In genomic region chrX:109347618-109348017, GRCh38 we compare ENCODE assay signal across 11 cellular contexts.
DNase-seq lines count a peak whose midpoint lies in the region; ATAC-seq, FAIRE-seq and TF ChIP-seq lines count a peak whose summit lies in the region.
"Had no signal": no experiment of that assay in that cellular context is flagged by ENCODE, and none has a peak within 500 bp of the region (broad histone marks: within the 10 kb centered on the region; RNA-seq: fewer than 3 reads in every experiment).

No MANE protein-coding gene starts in this region.

- DNase-seq in A549 (ENCODE audit: low read depth in 1 of 2, low spot score in 1 of 2) = no peak
- peak; percentile 3 for DNase-seq in H4 (ENCODE audit: low spot score)
- DNase-seq in amniotic epithelial cell (ENCODE audit: low read depth) = peak; percentile 65
- peak; percentile 5 for DNase-seq in iPS-NIHi11 (ENCODE audit: low spot score)
- no peak for DNase-seq in mucosa of descending colon
- DNase-seq: C1 segment of cervical spinal cord, MM.1S had no signal

- no peak overlapping the region for H3K4me3 ChIP-seq in A549
- H3K4me3 ChIP-seq in mucosa of descending colon = no peak overlapping the region

- WGBS in A549 (ENCODE audit: missing lambda C conversion rate) = 2% methylated on average over 3 of the region's 3 CpGs

- no peak for ATAC-seq in A549
- no peak for ATAC-seq in GM21423 (IDR thresholded peaks at IDR 0.05; ENCODE audit: unreplicated experiment)
- ATAC-seq in mucosa of descending colon = no peak
- ATAC-seq in GM18519 (IDR thresholded peaks at IDR 0.05; ENCODE audit: low FRiP score, unreplicated experiment) = no peak
- ATAC-seq in GM19463 (IDR thresholded peaks at IDR 0.05; ENCODE audit: unreplicated experiment) = no peak

- no peak overlapping the region for H3K27ac ChIP-seq in A549

- no peak overlapping the region for H3K4me2 ChIP-seq in A549

- CTCF ChIA-PET in A549 (lab: Yijun Ruan, JAX) = interaction anchor here (0.8 kb wide), 1 partner anchor 128 kb away, joined by 3 read pairs; no protein-coding TSS in a partner anchor

- TF ChIP-seq CTCF in A549 (IDR thresholded peaks at IDR 0.05) = no peak
- no peak for TF ChIP-seq CTCF in mucosa of descending colon (IDR thresholded peaks at IDR 0.05)

- TF ChIP-seq POLR2A in A549 (IDR thresholded peaks at IDR 0.05; ENCODE audit: low read length) = no peak

- TF ChIP-seq EP300 in A549 (IDR thresholded peaks at IDR 0.05) = no peak

- intact Hi-C loops in mucosa of descending colon (cut with DNase I, micrococcal nuclease) = no loop called here

- FAIRE-seq in A549 (lab: Jason Lieb, UNC) = peak; percentile 46
- FAIRE-seq: GM12891 had no signal

- POLR2A ChIA-PET in A549 (lab: Yijun Ruan, JAX) = no interaction called here

- no peaks in the 10 kb centered on the region for H3K9me3 ChIP-seq in A549
- no peaks in the 10 kb centered on the region for H3K9me3 ChIP-seq in mucosa of descending colon

- H3K4me1 ChIP-seq in A549 (no peaks in the 10 kb centered on the region), mucosa of descending colon (ENCODE audit: low read depth) (no peaks in the 10 kb centered on the region)

- TF ChIP-seq RAD21 in A549 (conservative IDR thresholded peaks at IDR 0.05 in 1 of 2, IDR thresholded peaks at IDR 0.05 in 1 of 2) = no peak

- no peaks in the 10 kb centered on the region for H3K36me3 ChIP-seq in mucosa of descending colon (ENCODE audit: low read depth)

TF ChIP-seq in A549, 52 proteins besides CTCF, POLR2A, EP300 and RAD21:
- TF ChIP-seq ZNF302 (CRISPR knock-in tag; IDR thresholded peaks at IDR 0.05) = no peak
- TF ChIP-seq MYC (IDR thresholded peaks at IDR 0.05; ENCODE audit: borderline replicate concordance, low read length) = no peak
- no peak for TF ChIP-seq GATA3 (IDR thresholded peaks at IDR 0.05; ENCODE audit: borderline replicate concordance)
- TF ChIP-seq RARB (CRISPR knock-in tag; IDR thresholded peaks at IDR 0.05) = no peak
- TF ChIP-seq, protein P1, sequence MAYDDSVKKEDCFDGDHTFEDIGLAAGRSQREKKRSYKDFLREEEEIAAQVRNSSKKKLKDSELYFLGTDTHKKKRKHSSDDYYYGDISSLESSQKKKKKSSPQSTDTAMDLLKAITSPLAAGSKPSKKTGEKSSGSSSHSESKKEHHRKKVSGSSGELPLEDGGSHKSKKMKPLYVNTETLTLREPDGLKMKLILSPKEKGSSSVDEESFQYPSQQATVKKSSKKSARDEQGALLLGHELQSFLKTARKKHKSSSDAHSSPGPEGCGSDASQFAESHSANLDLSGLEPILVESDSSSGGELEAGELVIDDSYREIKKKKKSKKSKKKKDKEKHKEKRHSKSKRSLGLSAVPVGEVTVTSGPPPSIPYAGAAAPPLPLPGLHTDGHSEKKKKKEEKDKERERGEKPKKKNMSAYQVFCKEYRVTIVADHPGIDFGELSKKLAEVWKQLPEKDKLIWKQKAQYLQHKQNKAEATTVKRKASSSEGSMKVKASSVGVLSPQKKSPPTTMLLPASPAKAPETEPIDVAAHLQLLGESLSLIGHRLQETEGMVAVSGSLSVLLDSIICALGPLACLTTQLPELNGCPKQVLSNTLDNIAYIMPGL (CRISPR knock-in tag; IDR thresholded peaks at IDR 0.05; ENCODE audit: borderline replicate concordance) = no peak
- TF ChIP-seq HEYL (CRISPR knock-in tag; IDR thresholded peaks at IDR 0.05) = no peak
- no peak for TF ChIP-seq BCL3 (IDR thresholded peaks at IDR 0.05)
- no peak for TF ChIP-seq RCOR1 (IDR thresholded peaks at IDR 0.05; ENCODE audit: low read depth, low read length)
- TF ChIP-seq FOXS1 (CRISPR knock-in tag; IDR thresholded peaks at IDR 0.05) = no peak

Comparison
In these comparisons a context has a peak if more than half of its experiments do, and no peak if none do; other contexts are left out.
1. DNase-seq: peak in H4 (single experiment), amniotic epithelial cell (single experiment) and iPS-NIHi11 (single experiment); none in A549 (0 of 2) and mucosa of descending colon (0 of 3).